In the genomic region with DNA sequence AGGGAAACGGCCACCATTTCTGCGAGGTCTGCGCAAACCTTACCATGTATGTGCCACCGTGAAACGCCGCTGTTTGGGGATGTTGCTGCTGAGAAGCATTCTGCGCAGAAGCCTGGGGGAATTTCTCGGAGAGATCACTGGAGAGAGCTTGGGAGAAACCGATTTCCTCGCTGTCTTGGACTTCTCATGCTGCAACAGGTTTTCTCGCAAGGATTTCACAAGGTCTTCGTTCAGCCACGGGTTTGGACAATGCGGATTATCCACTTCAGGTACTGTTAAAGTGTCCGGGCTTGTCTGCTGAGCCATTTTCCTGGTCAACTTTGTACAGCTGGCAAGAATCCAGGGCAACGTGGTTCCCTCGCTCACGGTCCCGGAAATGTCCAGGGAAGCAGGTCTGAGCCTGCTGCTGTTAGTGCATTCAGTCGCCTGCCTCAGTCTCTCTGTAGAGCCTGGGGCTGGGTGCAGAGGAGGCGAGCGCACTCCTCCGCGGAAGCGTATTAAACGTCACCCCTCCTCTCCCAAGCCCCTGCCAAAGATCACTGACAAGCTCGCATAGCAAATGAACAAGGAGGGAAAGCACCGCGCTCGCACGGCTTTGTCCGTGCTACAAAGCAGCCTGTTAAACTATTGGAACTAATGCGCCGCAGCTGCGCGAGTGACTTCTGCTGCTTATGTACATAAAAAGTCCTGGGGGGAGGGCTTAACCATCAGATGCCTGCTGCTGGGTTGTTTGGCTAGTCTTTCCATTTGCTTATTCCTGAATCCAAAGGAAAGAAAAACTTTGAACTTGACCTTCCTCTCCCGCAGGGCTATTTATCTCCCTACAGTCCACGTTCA, we compare ENCODE assay signal across 1 cellular context.
TF ChIP-seq lines count a peak whose summit lies in the region.

No MANE protein-coding gene starts in this region.

TF ChIP-seq in SK-N-SH, 30 proteins besides CTCF, POLR2A, EP300 and RAD21 (continued from another document):
- TF ChIP-seq TAF1 (IDR thresholded peaks at IDR 0.05; ENCODE audit: borderline replicate concordance, low read depth, low read length) (no peak; the same call in 1 of the 2 replicates), YY1 (IDR thresholded peaks at IDR 0.05; ENCODE audit: low read depth) (no peak), NRF1 (IDR thresholded peaks at IDR 0.05; ENCODE audit: low read depth, low read length) (peak; percentile 46; the same call in 1 of the 2 replicates), RFX5 (IDR thresholded peaks at IDR 0.05; ENCODE audit: low read length) (no peak), TEAD4 (IDR thresholded peaks at IDR 0.05; ENCODE audit: borderline replicate concordance, insufficient read depth) (0 out of 2 replicates have a peak, but pooled peaks have one; percentile 8), MXI1 (IDR thresholded peaks at IDR 0.05; ENCODE audit: low read depth, low read length) (peak; percentile 81), ZBTB33 (IDR thresholded peaks at IDR 0.05; ENCODE audit: borderline replicate concordance, low read depth) (no peak), FOSL2 (IDR thresholded peaks at IDR 0.05; ENCODE audit: borderline replicate concordance, low read depth) (no peak), NFIC (IDR thresholded peaks at IDR 0.05; ENCODE audit: borderline replicate concordance) (peak; percentile 31), JUND (IDR thresholded peaks at IDR 0.05) (0 out of 2 replicates have a peak, but pooled peaks have one; percentile 3), MEF2A (IDR thresholded peaks at IDR 0.05; ENCODE audit: borderline replicate concordance, low read depth) (no peak), POLR2AphosphoS5 (IDR thresholded peaks at IDR 0.05; ENCODE audit: low read depth, low read length) (0 out of 2 replicates have a peak, but pooled peaks have one; percentile 22), FOXM1 (IDR thresholded peaks at IDR 0.05; ENCODE audit: low read depth) (no peak)
- TF ChIP-seq, protein P1, sequence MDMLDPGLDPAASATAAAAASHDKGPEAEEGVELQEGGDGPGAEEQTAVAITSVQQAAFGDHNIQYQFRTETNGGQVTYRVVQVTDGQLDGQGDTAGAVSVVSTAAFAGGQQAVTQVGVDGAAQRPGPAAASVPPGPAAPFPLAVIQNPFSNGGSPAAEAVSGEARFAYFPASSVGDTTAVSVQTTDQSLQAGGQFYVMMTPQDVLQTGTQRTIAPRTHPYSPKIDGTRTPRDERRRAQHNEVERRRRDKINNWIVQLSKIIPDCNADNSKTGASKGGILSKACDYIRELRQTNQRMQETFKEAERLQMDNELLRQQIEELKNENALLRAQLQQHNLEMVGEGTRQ (IDR thresholded peaks at IDR 0.05; ENCODE audit: borderline replicate concordance, low read depth, low read length): no peak
- TF ChIP-seq, protein P2, sequence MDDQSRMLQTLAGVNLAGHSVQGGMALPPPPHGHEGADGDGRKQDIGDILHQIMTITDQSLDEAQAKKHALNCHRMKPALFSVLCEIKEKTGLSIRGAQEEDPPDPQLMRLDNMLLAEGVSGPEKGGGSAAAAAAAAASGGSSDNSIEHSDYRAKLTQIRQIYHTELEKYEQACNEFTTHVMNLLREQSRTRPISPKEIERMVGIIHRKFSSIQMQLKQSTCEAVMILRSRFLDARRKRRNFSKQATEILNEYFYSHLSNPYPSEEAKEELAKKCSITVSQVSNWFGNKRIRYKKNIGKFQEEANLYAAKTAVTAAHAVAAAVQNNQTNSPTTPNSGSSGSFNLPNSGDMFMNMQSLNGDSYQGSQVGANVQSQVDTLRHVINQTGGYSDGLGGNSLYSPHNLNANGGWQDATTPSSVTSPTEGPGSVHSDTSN (IDR thresholded peaks at IDR 0.05): no peak
TF ChIP-seq in SK-N-SH: peak in this region for 11.
